In genomic region chr9:132241840-132242620, GRCh38 we compare ENCODE assay signal across 8 cellular contexts.
DNase-seq lines count a peak whose midpoint lies in the region; ATAC-seq, FAIRE-seq and TF ChIP-seq lines count a peak whose summit lies in the region.

No MANE protein-coding gene starts in this region.

- H3K4me3 ChIP-seq in Karpas-422 (ENCODE audit: low read length) (peak overlapping the region; percentile 75), fibroblast of lung (replicated peaks in 1 of 4; ENCODE audit: control extremely low read depth in 1 of 4, insufficient read depth in 1 of 4, low read depth in 3 of 4, low read length in 4 of 4) (peak overlapping the region; percentile 47 to 55 (median 54)), pancreas (peak overlapping the region; percentile 37 to 69 (median 58))

- H3K27me3 ChIP-seq in Karpas-422 (ENCODE audit: low read length), result peaks cover 2% of the 10 kb centered on the region; the same call in 1 of the 2 replicates
- peaks cover 18% of the 10 kb centered on the region for H3K27me3 ChIP-seq in fibroblast of lung (ENCODE audit: control insufficient read depth, insufficient read depth, low read length)
- H3K27me3 ChIP-seq in pancreas, result no peaks in the 10 kb centered on the region

- no peak for FAIRE-seq in pancreas (lab: Jason Lieb, UNC)

- H4K20me1 ChIP-seq in Karpas-422 (ENCODE audit: insufficient read depth, low read depth, low read length) (peaks cover 8% of the 10 kb centered on the region; the same call in 1 of the 2 replicates), fibroblast of lung (ENCODE audit: control insufficient read depth, extremely low read depth, insufficient read depth, low read length) (no peaks in the 10 kb centered on the region)

- peak; percentile 0 to 17 (median 6) for ATAC-seq in pancreas
- no peak for ATAC-seq in activated CD4-positive, CD25-positive, alpha-beta regulatory T cell treated with anti-CD3 and anti-CD28 coated beads, Interleukin-2, amount 50 U/mL, for 24 hours

- H3K27ac ChIP-seq in Karpas-422 (ENCODE audit: low read length) (no peak overlapping the region), fibroblast of lung (ENCODE audit: insufficient read depth, low read length) (no peak overlapping the region), pancreas (peak overlapping the region; percentile 49 to 62 (median 54))

- peak; percentile 72 for DNase-seq in GM13977 (ENCODE audit: low spot score)
- peak; percentile 75 for DNase-seq in Karpas-422
- DNase-seq in activated CD8-positive, alpha-beta memory T cell treated with anti-CD3 and anti-CD28 coated beads for 4 hours (ENCODE audit: low read depth in 2 of 2), result peak; percentile 28 to 38
- peak in 1 of 2 donors; percentile 34 for DNase-seq in fibroblast of lung (ENCODE audit: low read depth in 2 of 2)
- DNase-seq in pancreas, result peak in 5 of 6 donors; percentile 38 to 86 (median 53)
- no peak for DNase-seq in occipital lobe (lab: John Stamatoyannopoulos, UW)
- DNase-seq in A172 (ENCODE audit: low spot score), result no peak

- intact Hi-C loops in pancreas (cut with DNase I), result no loop called here

- H3K79me2 ChIP-seq in Karpas-422 (ENCODE audit: low read length), result no peaks in the 10 kb centered on the region
- H3K79me2 ChIP-seq in fibroblast of lung (ENCODE audit: control insufficient read depth, insufficient read depth, low read length), result no peaks in the 10 kb centered on the region

- H3K9me2 ChIP-seq in Karpas-422 (replicated peaks; ENCODE audit: insufficient read depth, low read length), result no peaks in the 10 kb centered on the region

- 1 to 2% methylated on average over 52 to 81 of the region's 81 CpGs for WGBS in pancreas, 2 donors

- H3K4me1 ChIP-seq in Karpas-422 (ENCODE audit: low read length) (peaks cover 11% of the 10 kb centered on the region), fibroblast of lung (ENCODE audit: control insufficient read depth, extremely low read depth, insufficient read depth, low read length) (peaks cover 16% of the 10 kb centered on the region), pancreas (peaks cover 21 to 30% (median 22%) of the 10 kb centered on the region in 3 donors)

- H2AFZ ChIP-seq in Karpas-422 (ENCODE audit: low read length) (peak overlapping the region; percentile 71), fibroblast of lung (ENCODE audit: low read length) (peak overlapping the region; percentile 33)

- TF ChIP-seq CTCF in GM13977 (IDR thresholded peaks at IDR 0.05; ENCODE audit: extremely low read depth, insufficient read depth, missing control alignments) (no peak), fibroblast of lung (conservative IDR thresholded peaks at IDR 0.05 in 1 of 2, IDR thresholded peaks at IDR 0.05 in 1 of 2; ENCODE audit: low read depth in 1 of 2, low read length in 2 of 2) (no peak), pancreas (IDR thresholded peaks at IDR 0.05) (no peak)

- H3K9me3 ChIP-seq in Karpas-422 (ENCODE audit: low read length) (no peaks in the 10 kb centered on the region), fibroblast of lung (ENCODE audit: control insufficient read depth, insufficient read depth, low read depth, low read length) (no peaks in the 10 kb centered on the region), pancreas (no peaks in the 10 kb centered on the region)

- no peaks in the 10 kb centered on the region for H3K36me3 ChIP-seq in Karpas-422 (ENCODE audit: insufficient read depth, low read length)
- no peaks in the 10 kb centered on the region for H3K36me3 ChIP-seq in fibroblast of lung (ENCODE audit: control insufficient read depth, insufficient read depth, low read length)
- H3K36me3 ChIP-seq in pancreas, result no peaks in the 10 kb centered on the region

- H3K4me2 ChIP-seq in Karpas-422 (ENCODE audit: low read depth, low read length, poor library complexity, severe bottlenecking) (peak overlapping the region; percentile 91), fibroblast of lung (ENCODE audit: extremely low read depth, insufficient read depth, low read length) (peak overlapping the region; percentile 82)

- in situ Hi-C loops in GM13977 (cut with MboI; ENCODE audit: low pct_unique_long_range_greater_than_20kb, low sequenced_read_pairs, unreplicated experiment), result no loop called here

- H3K9ac ChIP-seq in Karpas-422 (ENCODE audit: low read length), result peak overlapping the region; percentile 71
- peak overlapping the region; percentile 23 for H3K9ac ChIP-seq in fibroblast of lung (ENCODE audit: insufficient read depth, low read length)

Comparison
In these comparisons a context has a peak if more than half of its experiments do, and no peak if none do; other contexts are left out.
1. DNase-seq: peak in GM13977 (single experiment), Karpas-422 (single experiment), activated CD8-positive, alpha-beta memory T cell treated with anti-CD3 and anti-CD28 coated beads for 4 hours (2 of 2) and pancreas (5 of 6); none in occipital lobe (single experiment) and A172 (single experiment).
2. H3K27ac ChIP-seq: peak in pancreas (4 of 4); none in Karpas-422 (single experiment) and fibroblast of lung (single experiment).
3. ATAC-seq: peak in pancreas (4 of 4); none in activated CD4-positive, CD25-positive, alpha-beta regulatory T cell treated with anti-CD3 and anti-CD28 coated beads, Interleukin-2, amount 50 U/mL, for 24 hours (0 of 2).
4. Peak in every context shown above with its lines, with median percentiles within 50 percentile points of each other: H3K4me3 ChIP-seq.